In genomic region chr1:183841550-183841949, GRCh38 we compare ENCODE assay signal across 8 cellular contexts. TPM values are rescaled to one million over a fixed set of nuclear protein-coding genes. Genes with fewer than 3 reads are reported as not detected.
DNase-seq lines count a peak whose midpoint lies in the region; ATAC-seq and TF ChIP-seq lines count a peak whose summit lies in the region.

No MANE protein-coding gene starts in this region.

- DNase-seq in iris pigment epithelial cell (ENCODE audit: low read depth): peak; percentile 52
- DNase-seq in GM19240 (ENCODE audit: insufficient read length, low spot score): no peak
- no peak for DNase-seq in gastrocnemius medialis
- no peak for DNase-seq in iPS-NIHi7 (ENCODE audit: extremely low spot score)

- peak overlapping the region; percentile 76; the same call in 1 of the 2 replicates for H3K9ac ChIP-seq in KMS-11

- H4K20me1 ChIP-seq in KMS-11 (ENCODE audit: insufficient read depth): no peaks in the 10 kb centered on the region

- H3K4me3 ChIP-seq in KMS-11 (IDR thresholded peaks at IDR 0.05; ENCODE audit: insufficient read depth, low read depth, low read length) (no peak overlapping the region), gastrocnemius medialis (no peak overlapping the region)

- in situ Hi-C loops in gastrocnemius medialis (cut with MboI; ENCODE audit: low sequenced_read_pairs in 4 of 4): no loop called here

- no peak for TF ChIP-seq CTCF in KMS-11 (conservative IDR thresholded peaks at IDR 0.05; ENCODE audit: low read depth, low read length)
- TF ChIP-seq CTCF in gastrocnemius medialis (IDR thresholded peaks at IDR 0.05 in 4 of 5, conservative IDR thresholded peaks at IDR 0.05 in 1 of 5): no peak

- TF ChIP-seq POLR2A in gastrocnemius medialis (IDR thresholded peaks at IDR 0.05): no peak

- H3K36me3 ChIP-seq in KMS-11 (ENCODE audit: insufficient read depth): no peaks in the 10 kb centered on the region
- H3K36me3 ChIP-seq in gastrocnemius medialis: no peaks in the 10 kb centered on the region

- H3K4me1 ChIP-seq in KMS-11 (ENCODE audit: low read depth, poor library complexity, severe bottlenecking) (peaks cover 94% of the 10 kb centered on the region), gastrocnemius medialis (peaks cover 0 to 3% of the 10 kb centered on the region in 2 donors)

- peak; percentile 43 for ATAC-seq in GM18498 (IDR thresholded peaks at IDR 0.05; ENCODE audit: unreplicated experiment)
- ATAC-seq in GM21367 (IDR thresholded peaks at IDR 0.05; ENCODE audit: unreplicated experiment): peak; percentile 31
- no peak for ATAC-seq in GM21526 (IDR thresholded peaks at IDR 0.05; ENCODE audit: low FRiP score, unreplicated experiment)
- no peak for ATAC-seq in gastrocnemius medialis

- H3K27me3 ChIP-seq in KMS-11 (ENCODE audit: insufficient read depth, low read depth): no peaks in the 10 kb centered on the region
- no peaks in the 10 kb centered on the region for H3K27me3 ChIP-seq in gastrocnemius medialis

- peak overlapping the region; percentile 98 for H3K4me2 ChIP-seq in KMS-11

- intact Hi-C loops in gastrocnemius medialis (cut with DNase I; ENCODE audit: low total_unique reads): no loop called here

- H3K27ac ChIP-seq in KMS-11: peak overlapping the region; percentile 95
- H3K27ac ChIP-seq in gastrocnemius medialis: no peak overlapping the region

- H3K9me3 ChIP-seq in gastrocnemius medialis: no peaks in the 10 kb centered on the region

- peaks cover 71% of the 10 kb centered on the region for H3K79me2 ChIP-seq in KMS-11 (ENCODE audit: insufficient read depth, low read depth)

- H2AFZ ChIP-seq in KMS-11 (ENCODE audit: low read depth): no peak overlapping the region

RNA-seq across cellular contexts. Expression of gene RGL1, which starts 36.6 kb away (rescaled TPM):
- total RNA-seq in gastrocnemius medialis: 1 to 10 TPM; 4.0 to 5.1 (median 4.8) TPM

Comparison
In these comparisons a context has a peak if more than half of its experiments do, and no peak if none do; other contexts are left out.
1. ATAC-seq: peak in GM18498 (single experiment) and GM21367 (single experiment); none in GM21526 (single experiment) and gastrocnemius medialis (0 of 2).